In genomic region chr5:101206534-101206933, GRCh38 we compare ENCODE assay signal across 28 cellular contexts.
DNase-seq lines count a peak whose midpoint lies in the region; ATAC-seq, FAIRE-seq and TF ChIP-seq lines count a peak whose summit lies in the region.
"Had no signal": no experiment of that assay in that cellular context is flagged by ENCODE, and none has a peak within 500 bp of the region (broad histone marks: within the 10 kb centered on the region; RNA-seq: fewer than 3 reads in every experiment).

No MANE protein-coding gene starts in this region.

- no peaks in the 10 kb centered on the region for H3K4me1 Mint-ChIP-seq in MCF 10A (ENCODE audit: insufficient read depth, unreplicated experiment)
- H3K4me1 Mint-ChIP-seq: B cell had no signal

- H3K4me3 ChIP-seq in breast epithelium: no peak overlapping the region
- no peak overlapping the region for H3K4me3 ChIP-seq in bronchial epithelial cell (ENCODE audit: low read depth, low read length)
- H3K4me3 ChIP-seq in keratinocyte (ENCODE audit: control insufficient read depth in 2 of 3, extremely low read depth in 1 of 3, insufficient read depth in 2 of 3, low read depth in 1 of 3, low read length in 3 of 3): no peak overlapping the region
- H3K4me3 ChIP-seq: A549; BLaER1 treated with 17β-estradiol and CSF1 and Interleukin-3, amounts not matched to agents 10 nM and 100 nM; GM12878 had no signal

- H3K36me3 Mint-ChIP-seq in MCF 10A (ENCODE audit: insufficient read depth, unreplicated experiment): no peaks in the 10 kb centered on the region
- H3K36me3 Mint-ChIP-seq: CD8-positive, alpha-beta T cell had no signal

- CTCF ChIA-PET in MCF 10A (lab: Yijun Ruan, JAX): no interaction called here

- no peaks in the 10 kb centered on the region for H3K27me3 ChIP-seq in breast epithelium
- no peaks in the 10 kb centered on the region for H3K27me3 ChIP-seq in bronchial epithelial cell (ENCODE audit: control insufficient read depth, insufficient read depth, low read length)
- H3K27me3 ChIP-seq in keratinocyte (ENCODE audit: control insufficient read depth, extremely low read depth, insufficient read depth, low read length): no peaks in the 10 kb centered on the region
- H3K27me3 ChIP-seq: BLaER1 treated with 17β-estradiol and CSF1 and Interleukin-3, amounts not matched to agents 10 nM and 100 nM had no signal

- no peak overlapping the region for H3K4me2 ChIP-seq in keratinocyte (ENCODE audit: control insufficient read depth, extremely low read depth, insufficient read depth, low read depth, low read length)
- H3K4me2 ChIP-seq: A549; BLaER1 treated with 17β-estradiol and CSF1 and Interleukin-3, amounts not matched to agents 10 nM and 100 nM had no signal

- TF ChIP-seq CTCF in MCF 10A (IDR thresholded peaks at IDR 0.05; ENCODE audit: unreplicated experiment): no peak
- no peak for TF ChIP-seq CTCF in breast epithelium (IDR thresholded peaks at IDR 0.05)
- no peak for TF ChIP-seq CTCF in bronchial epithelial cell (IDR thresholded peaks at IDR 0.05; ENCODE audit: insufficient read depth, low read length, severe bottlenecking)
- no peak for TF ChIP-seq CTCF in keratinocyte (optimal IDR thresholded peaks at IDR 0.05 in 1 of 3, IDR thresholded peaks at IDR 0.05 in 1 of 3, conservative IDR thresholded peaks at IDR 0.05 in 1 of 3; ENCODE audit: extremely low read depth in 1 of 3, insufficient read depth in 2 of 3, low read length in 3 of 3)

- H3K79me2 ChIP-seq in keratinocyte (ENCODE audit: control insufficient read depth, insufficient read depth, low read length): no peaks in the 10 kb centered on the region

- dilution Hi-C loops in keratinocyte (cut with MboI; ENCODE audit: extremely low pct_ligation_motif_present, low sequenced_read_pairs): no loop called here

- peak; percentile 63 for ATAC-seq in esophagus mucosa
- ATAC-seq: A549; CD8-positive, alpha-beta T cell; GM12878 had no signal

- no peak for TF ChIP-seq POLR2A in breast epithelium (IDR thresholded peaks at IDR 0.05)

- H3K9me3 ChIP-seq in breast epithelium (no peaks in the 10 kb centered on the region), keratinocyte (ENCODE audit: control insufficient read depth, low read depth, low read length) (no peaks in the 10 kb centered on the region)
- H3K9me3 ChIP-seq: A549, Caco-2 had no signal

- H2AFZ ChIP-seq in keratinocyte (ENCODE audit: control insufficient read depth, low read length): no peak overlapping the region

- POLR2A ChIA-PET in MCF 10A (lab: Yijun Ruan, JAX): no interaction called here

- H3K27ac Mint-ChIP-seq in MCF 10A (ENCODE audit: low read depth, unreplicated experiment): no peak overlapping the region
- H3K27ac Mint-ChIP-seq: B cell; CD4-positive, alpha-beta T cell; CD8-positive, alpha-beta T cell had no signal

- no peaks in the 10 kb centered on the region for H3K4me1 ChIP-seq in breast epithelium
- no peaks in the 10 kb centered on the region for H3K4me1 ChIP-seq in keratinocyte (ENCODE audit: control insufficient read depth, extremely low read depth, insufficient read depth, low read length)
- H3K4me1 ChIP-seq: A549; BLaER1 treated with 17β-estradiol and CSF1 and Interleukin-3, amounts not matched to agents 10 nM and 100 nM; Caco-2 had no signal

- no TSS peak for BruUV-seq in MCF 10A (replicated peaks; lab: Mats Ljungman, UMichigan)

- H3K27me3 Mint-ChIP-seq in MCF 10A (ENCODE audit: insufficient read depth, unreplicated experiment): peaks cover 12% of the 10 kb centered on the region
- H3K27me3 Mint-ChIP-seq: B cell; CD4-positive, alpha-beta T cell had no signal

- H3K36me3 ChIP-seq in breast epithelium (no peaks in the 10 kb centered on the region), bronchial epithelial cell (ENCODE audit: control insufficient read depth, insufficient read depth, low read length) (no peaks in the 10 kb centered on the region), keratinocyte (ENCODE audit: control insufficient read depth in 2 of 2, extremely low read depth in 1 of 2, insufficient read depth in 2 of 2, low read length in 2 of 2) (no peaks in the 10 kb centered on the region)
- H3K36me3 ChIP-seq: BLaER1 treated with 17β-estradiol and CSF1 and Interleukin-3, amounts not matched to agents 10 nM and 100 nM had no signal

- H4K20me1 ChIP-seq in keratinocyte (ENCODE audit: control insufficient read depth, extremely low read depth, insufficient read depth, low read length): no peaks in the 10 kb centered on the region
- H4K20me1 ChIP-seq: BLaER1 treated with 17β-estradiol and CSF1 and Interleukin-3, amounts not matched to agents 10 nM and 100 nM had no signal

- no peaks in the 10 kb centered on the region for H3K9me3 Mint-ChIP-seq in MCF 10A (ENCODE audit: unreplicated experiment)
- H3K9me3 Mint-ChIP-seq: CD4-positive, alpha-beta T cell; CD8-positive, alpha-beta T cell had no signal

- no peak overlapping the region for H3K4me3 Mint-ChIP-seq in MCF 10A (ENCODE audit: unreplicated experiment)
- H3K4me3 Mint-ChIP-seq: B cell; CD4-positive, alpha-beta T cell; CD8-positive, alpha-beta T cell had no signal

- no peak for FAIRE-seq in bronchial epithelial cell (lab: Jason Lieb, UNC)
- FAIRE-seq in keratinocyte (lab: Jason Lieb, UNC): no peak
- FAIRE-seq: A549, GM12878, GM12892, GM18507 had no signal

- H3K27ac ChIP-seq in breast epithelium (no peak overlapping the region), keratinocyte (ENCODE audit: control insufficient read depth, insufficient read depth, low read length) (no peak overlapping the region), substantia nigra (ENCODE audit: low read depth, low read length, poor library complexity, severe bottlenecking) (no peak overlapping the region)
- H3K27ac ChIP-seq: 22Rv1; A549; BLaER1 treated with 17β-estradiol and CSF1 and Interleukin-3, amounts not matched to agents 10 nM and 100 nM; C4-2B had no signal

- no peaks in the 10 kb centered on the region for H3K9me1 ChIP-seq in keratinocyte (ENCODE audit: control insufficient read depth, extremely low read depth, insufficient read depth, low read length)

- no peak overlapping the region for H3K9ac ChIP-seq in keratinocyte (ENCODE audit: control insufficient read depth, extremely low read depth, insufficient read depth, low read length)
- H3K9ac ChIP-seq: BLaER1 treated with 17β-estradiol and CSF1 and Interleukin-3, amounts not matched to agents 10 nM and 100 nM had no signal

- intact Hi-C loops in MCF 10A (cut with micrococcal nuclease) (no loop called here), breast epithelium (cut with DNase I; ENCODE audit: low total_unique reads) (no loop called here)

- DNase-seq in MCF 10A (ENCODE audit: unreplicated experiment) (peak; percentile 2), breast epithelium (ENCODE audit: low spot score in 2 of 2) (no peak), bronchial epithelial cell (ENCODE audit: low read depth) (peak; percentile 84), keratinocyte (ENCODE audit: low read depth, low spot score) (peak; percentile 0), NCI-H524 treated with DMSO at 0.1 percent for 48 hours (lab: John Stamatoyannopoulos, UW) (no peak), RPMI8226 (no peak), substantia nigra (lab: John Stamatoyannopoulos, UW) (no peak)
- DNase-seq: AML-193; Caco-2; Calu3; CD4-positive, alpha-beta T cell; CD8-positive, alpha-beta T cell; DMS 273 treated with DMSO at 0.1 percent for 48 hours; DMS153; DMS53; DMS79; DND-41; EL; GDM1 had no signal

Comparison
In these comparisons a context has a peak if more than half of its experiments do, and no peak if none do; other contexts are left out.
1. DNase-seq: peak in MCF 10A (single experiment), bronchial epithelial cell (single experiment) and keratinocyte (single experiment); none in breast epithelium (0 of 2), NCI-H524 treated with DMSO at 0.1 percent for 48 hours (single experiment), RPMI8226 (single experiment) and substantia nigra (0 of 49).